7 cellular contexts compared by ENCODE assay signal in the genomic region with DNA sequence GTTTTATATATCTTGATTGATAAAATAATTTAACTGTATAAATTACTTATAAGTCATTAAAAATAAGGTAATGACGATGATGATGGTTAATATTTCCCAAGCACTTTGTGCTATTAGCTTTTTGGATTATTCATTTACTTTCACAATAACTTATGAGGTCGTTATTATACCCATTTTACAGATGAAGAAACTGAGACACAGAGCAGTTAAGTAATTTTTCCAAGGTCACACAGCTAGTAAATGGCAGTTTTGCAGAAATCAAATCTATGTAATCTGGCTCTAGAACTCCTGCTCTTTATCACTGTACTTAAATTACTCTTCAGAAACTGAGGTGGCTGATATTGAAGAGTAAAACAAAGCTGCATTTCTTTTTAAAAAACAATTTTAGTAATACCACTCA.
"Had no signal": no experiment of that assay in that cellular context is flagged by ENCODE, and none has a peak within 500 bp of the region (broad histone marks: within the 10 kb centered on the region; RNA-seq: fewer than 3 reads in every experiment).

No MANE protein-coding gene starts in this region.

- FAIRE-seq: HTR-8/SVneo had no signal

- H3K27ac Mint-ChIP-seq: GM23338, IgD-negative memory B cell had no signal

- ATAC-seq: GM23338, HCT116 had no signal

- H3K4me3 ChIP-seq: GM23338, HAP-1 had no signal

- H3K9me3 Mint-ChIP-seq: GM23338, IgD-negative memory B cell had no signal

- H3K27me3 Mint-ChIP-seq: IgD-negative memory B cell had no signal

- H2AFZ ChIP-seq: GM23338 had no signal

- H3K4me2 ChIP-seq: GM23338 had no signal

- H3K9me3 ChIP-seq: HAP-1 had no signal

- DNase-seq: H7, KG1 had no signal

- H3K4me3 Mint-ChIP-seq: GM23338, IgD-negative memory B cell had no signal
